Comparison of ENCODE assay signal across 1 cellular context in genomic region chr11:554824-555499, GRCh38.
TF ChIP-seq lines count a peak whose summit lies in the region.

No MANE protein-coding gene starts in this region.

TF ChIP-seq in SK-N-SH treated with all-trans-retinoic acid at 6 μM for 48 hours, 23 proteins besides CTCF, POLR2A, EP300 and RAD21 (continued from another document):
- TF ChIP-seq OSR1 (CRISPR knock-in tag; IDR thresholded peaks at IDR 0.05): no peak
- TF ChIP-seq CSDC2 (CRISPR knock-in tag; IDR thresholded peaks at IDR 0.05): no peak
- no peak for TF ChIP-seq BACH2 (CRISPR knock-in tag; IDR thresholded peaks at IDR 0.05; ENCODE audit: borderline replicate concordance)
- TF ChIP-seq SNAI2 (CRISPR knock-in tag; IDR thresholded peaks at IDR 0.05): no peak
- no peak for TF ChIP-seq CREB5 (CRISPR knock-in tag; IDR thresholded peaks at IDR 0.05; ENCODE audit: low read depth)
- TF ChIP-seq ZFP3 (CRISPR knock-in tag; IDR thresholded peaks at IDR 0.05): no peak
- no peak for TF ChIP-seq ZC3H10 (CRISPR knock-in tag; IDR thresholded peaks at IDR 0.05)
- no peak for TF ChIP-seq ISL1 (CRISPR knock-in tag; IDR thresholded peaks at IDR 0.05)
- TF ChIP-seq ZNF565 (CRISPR knock-in tag; conservative IDR thresholded peaks at IDR 0.05; ENCODE audit: low read depth): no peak
- no peak for TF ChIP-seq PPARA (CRISPR knock-in tag; IDR thresholded peaks at IDR 0.05; ENCODE audit: borderline replicate concordance)
TF ChIP-seq in SK-N-SH treated with all-trans-retinoic acid at 6 μM for 48 hours: peak in this region for 0.
